ENCODE assay signal across 26 cellular contexts in genomic region chr22:31443516-31443915, GRCh38.
"Had no signal": no experiment of that assay in that cellular context is flagged by ENCODE, and none has a peak within 500 bp of the region (broad histone marks: within the 10 kb centered on the region; RNA-seq: fewer than 3 reads in every experiment).

No MANE protein-coding gene starts in this region.

- H3K9me3 Mint-ChIP-seq: immature natural killer cell; nephron; T-helper 2 cell treated with Interferon-gamma antibody and Interleukin-4, amounts not matched to agents 5 μg/mL and 100 μg/mL, for 36 hours had no signal

- H3K27me3 ChIP-seq: gastrocnemius medialis, pancreas, transverse colon had no signal

- ATAC-seq: gastrocnemius medialis, lower lobe of right lung had no signal

- H3K4me1 ChIP-seq: lower lobe of right lung, pancreas, transverse colon had no signal

- H3K27ac ChIP-seq: epithelial cell of prostate, gastrocnemius medialis, lower lobe of right lung, pancreas, psoas muscle, transverse colon had no signal

- H3K4me3 Mint-ChIP-seq: immature natural killer cell; nephron; T-helper 2 cell treated with Interferon-gamma antibody and Interleukin-4, amounts not matched to agents 5 μg/mL and 100 μg/mL, for 36 hours had no signal

- H3K4me3 ChIP-seq: gastrocnemius medialis, lower lobe of right lung, pancreas, psoas muscle, transverse colon had no signal

- H3K4me1 Mint-ChIP-seq: immature natural killer cell had no signal

- DNase-seq: activated CD4-positive, alpha-beta T cell treated with anti-CD3 and anti-CD28 coated beads for 4 hours; activated CD4-positive, alpha-beta T cell treated with anti-CD3 and anti-CD28 coated beads, Interleukin-2, amount 50 U/mL, for 4 hours; activated CD4-positive, CD25-positive, alpha-beta regulatory T cell; activated CD8-positive, alpha-beta memory T cell treated with anti-CD3 and anti-CD28 coated beads for 24 hours; activated gamma-delta T cell treated with Interleukin-2 at 50 U/mL for 16 hours; activated naive CD4-positive, alpha-beta T cell treated with anti-CD3 and anti-CD28 coated beads, Interleukin-2, amount 50 U/mL, for 16 hours; activated T-cell treated with anti-CD3 and anti-CD28 coated beads, Interleukin-2, amount 50 U/mL, for 1 hour; amygdala; dermis blood vessel endothelial cell; effector CD4-positive, alpha-beta T cell; gastrocnemius medialis; glutamatergic neuron; hypothalamus; immature natural killer cell; kidney; lower lobe of right lung; pancreas; psoas muscle; stimulated activated CD4-positive, alpha-beta T cell treated with anti-CD3 and anti-CD28 coated beads, Interleukin-15, amount 100 ng/mL, for 24 hours; stimulated activated CD4-positive, alpha-beta T cell treated with anti-CD3 and anti-CD28 coated beads, Interleukin-2, amount 100 ng/mL, for 24 hours; stimulated activated naive CD4-positive, alpha-beta T cell; T-helper 1 cell; transverse colon had no signal

- H3K9me3 ChIP-seq: gastrocnemius medialis, lower lobe of right lung, pancreas, psoas muscle, transverse colon had no signal
